In the genomic region with DNA sequence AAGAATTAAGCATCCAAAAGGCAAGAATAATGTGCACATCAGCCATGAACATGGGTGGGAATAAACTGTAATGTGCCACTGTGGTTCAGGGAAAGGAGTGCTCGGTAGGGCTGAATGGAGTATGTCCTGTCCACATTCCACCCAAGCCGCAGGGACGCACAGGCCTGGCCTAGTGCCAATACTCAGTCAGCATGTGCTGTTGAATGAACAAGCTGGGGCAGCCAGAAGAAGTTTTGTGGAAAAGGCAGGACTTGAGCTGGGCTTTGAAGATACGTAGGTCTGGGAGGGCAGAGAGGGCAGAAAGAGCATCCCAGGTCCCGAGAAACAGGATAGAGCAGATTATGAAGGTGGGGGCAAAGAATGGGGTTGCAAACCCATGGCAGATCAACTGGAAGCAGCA, we compare ENCODE assay signal across 12 cellular contexts.
A peak's percentile ranks its signal among the peaks of the same experiment; 100 is the strongest.
DNase-seq lines count a peak whose midpoint lies in the region; ATAC-seq, FAIRE-seq and TF ChIP-seq lines count a peak whose summit lies in the region.
"Had no signal": no experiment of that assay in that cellular context is flagged by ENCODE, and none has a peak within 500 bp of the region (broad histone marks: within the 10 kb centered on the region; RNA-seq: fewer than 3 reads in every experiment).

No MANE protein-coding gene starts in this region.

- peak; percentile 86 for DNase-seq in astrocyte (ENCODE audit: low read depth)
- DNase-seq in hepatic stellate cell (ENCODE audit: low spot score), result peak; percentile 46
- peak; percentile 54 for DNase-seq in testis
- DNase-seq in stimulated activated CD8-positive, alpha-beta memory T cell treated with anti-CD3 and anti-CD28 coated beads, Interleukin-4, amount 100 ng/mL, for 48 hours, result no peak
- DNase-seq in HEK293T (ENCODE audit: extremely low spot score), result no peak
- no peak for DNase-seq in GOT3 (lab: John Stamatoyannopoulos, UW)
- DNase-seq: stimulated activated naive CD4-positive, alpha-beta T cell had no signal

- no peak for TF ChIP-seq POLR2A in testis (IDR thresholded peaks at IDR 0.05)

- no peaks in the 10 kb centered on the region for H3K9me3 ChIP-seq in astrocyte (ENCODE audit: insufficient read depth, low read depth, low read length)
- no peaks in the 10 kb centered on the region for H3K9me3 ChIP-seq in testis

- H3K4me3 ChIP-seq in astrocyte (ENCODE audit: insufficient read depth, low read depth, low read length), result no peak overlapping the region
- H3K4me3 ChIP-seq in testis, result no peak overlapping the region
- H3K4me3 ChIP-seq: SK-N-MC had no signal

- peaks cover 2% of the 10 kb centered on the region for H3K4me1 Mint-ChIP-seq in astrocyte (ENCODE audit: low read depth, unreplicated experiment)

- peak; percentile 63 for FAIRE-seq in astrocyte (lab: Jason Lieb, UNC)
- FAIRE-seq: GM18507 had no signal

- peaks cover 2% of the 10 kb centered on the region for H3K36me3 Mint-ChIP-seq in astrocyte (ENCODE audit: low read depth, unreplicated experiment)

- H4K20me1 ChIP-seq in astrocyte (ENCODE audit: insufficient read depth, low read length), result no peaks in the 10 kb centered on the region

- H3K27ac ChIP-seq in astrocyte (ENCODE audit: low read depth, low read length) (peak overlapping the region; percentile 20), testis (no peak overlapping the region)

- no peak overlapping the region for H3K4me3 Mint-ChIP-seq in astrocyte (ENCODE audit: unreplicated experiment)
- H3K4me3 Mint-ChIP-seq: nephron had no signal

- no peaks in the 10 kb centered on the region for H3K36me3 ChIP-seq in astrocyte (ENCODE audit: insufficient read depth, low read length)
- no peaks in the 10 kb centered on the region for H3K36me3 ChIP-seq in testis (ENCODE audit: low read depth, missing control alignments)

- intact Hi-C loops in testis (cut with DNase I; ENCODE audit: low total_unique reads), result no loop called here

- H3K4me2 ChIP-seq in astrocyte (ENCODE audit: low read length), result peak overlapping the region; percentile 40

- no peaks in the 10 kb centered on the region for H3K79me2 ChIP-seq in astrocyte (ENCODE audit: insufficient read depth, low read length)

- TF ChIP-seq CTCF in astrocyte (IDR thresholded peaks at IDR 0.05; ENCODE audit: insufficient read depth, low read depth, low read length) (no peak), testis (IDR thresholded peaks at IDR 0.05) (no peak)

- 52 to 54% methylated on average over 5 of the region's 5 CpGs for WGBS in testis, 2 donors

- TF ChIP-seq EP300 in Ishikawa (IDR thresholded peaks at IDR 0.05; ENCODE audit: borderline replicate concordance), result no peak

- peak overlapping the region; percentile 22 for H3K9ac ChIP-seq in astrocyte (ENCODE audit: low read length)

- CTCF ChIA-PET in HEK293T (lab: Yijun Ruan, JAX), result interaction anchor here (0.6 kb wide), 1 partner anchor 41 kb away, joined by 4 read pairs; no protein-coding TSS in a partner anchor

- H3K4me1 ChIP-seq in astrocyte (ENCODE audit: insufficient read depth, low read length) (peaks cover 39% of the 10 kb centered on the region), testis (no peaks in the 10 kb centered on the region)

- no peaks in the 10 kb centered on the region for H3K27me3 ChIP-seq in astrocyte (ENCODE audit: insufficient read depth, low read length)
- H3K27me3 ChIP-seq in testis, result no peaks in the 10 kb centered on the region

- no peak overlapping the region for H2AFZ ChIP-seq in astrocyte (ENCODE audit: low read depth, low read length)

- POLR2A ChIA-PET in HEK293T (lab: Yijun Ruan, JAX), result no interaction called here

- no peak for ATAC-seq in HG02840 (IDR thresholded peaks at IDR 0.05; ENCODE audit: low FRiP score, unreplicated experiment)

- no peak overlapping the region for H3K27ac Mint-ChIP-seq in astrocyte (ENCODE audit: unreplicated experiment)

- H3K27me3 Mint-ChIP-seq in astrocyte (ENCODE audit: low read depth, unreplicated experiment), result peaks cover 12% of the 10 kb centered on the region

- peaks cover 2% of the 10 kb centered on the region for H3K9me3 Mint-ChIP-seq in astrocyte (ENCODE audit: unreplicated experiment)

- no peak for TF ChIP-seq RAD21 in Ishikawa (IDR thresholded peaks at IDR 0.05; ENCODE audit: low read depth)

TF ChIP-seq in Ishikawa, 13 proteins besides CTCF, POLR2A, EP300 and RAD21 (continues in another document):
- TF ChIP-seq TCF12 (IDR thresholded peaks at IDR 0.05; ENCODE audit: low read depth), result no peak
- TF ChIP-seq, protein P1, sequence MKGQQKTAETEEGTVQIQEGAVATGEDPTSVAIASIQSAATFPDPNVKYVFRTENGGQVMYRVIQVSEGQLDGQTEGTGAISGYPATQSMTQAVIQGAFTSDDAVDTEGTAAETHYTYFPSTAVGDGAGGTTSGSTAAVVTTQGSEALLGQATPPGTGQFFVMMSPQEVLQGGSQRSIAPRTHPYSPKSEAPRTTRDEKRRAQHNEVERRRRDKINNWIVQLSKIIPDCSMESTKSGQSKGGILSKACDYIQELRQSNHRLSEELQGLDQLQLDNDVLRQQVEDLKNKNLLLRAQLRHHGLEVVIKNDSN (IDR thresholded peaks at IDR 0.05), result no peak
- peak; percentile 75 for TF ChIP-seq TEAD4 (IDR thresholded peaks at IDR 0.05)
- TF ChIP-seq, protein P2, sequence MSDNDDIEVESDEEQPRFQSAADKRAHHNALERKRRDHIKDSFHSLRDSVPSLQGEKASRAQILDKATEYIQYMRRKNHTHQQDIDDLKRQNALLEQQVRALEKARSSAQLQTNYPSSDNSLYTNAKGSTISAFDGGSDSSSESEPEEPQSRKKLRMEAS (IDR thresholded peaks at IDR 0.05), result peak; percentile 44; the same call in 1 of the 2 replicates
- TF ChIP-seq NFIC (IDR thresholded peaks at IDR 0.05), result peak; percentile 92
- TF ChIP-seq CEBPB (IDR thresholded peaks at IDR 0.05), result no peak
- no peak for TF ChIP-seq CREB1 (IDR thresholded peaks at IDR 0.05; ENCODE audit: low read depth)
- no peak for TF ChIP-seq EGR1 (IDR thresholded peaks at IDR 0.05)
- TF ChIP-seq YY1 (IDR thresholded peaks at IDR 0.05; ENCODE audit: low read depth), result no peak
- TF ChIP-seq TAF1 (IDR thresholded peaks at IDR 0.05; ENCODE audit: low read depth), result no peak

TF ChIP-seq in HEK293T, 16 proteins besides CTCF, POLR2A, EP300 and RAD21:
- TF ChIP-seq LEF1 (IDR thresholded peaks at IDR 0.05; ENCODE audit: borderline replicate concordance), result no peak

Comparison
In these comparisons a context has a peak if more than half of its experiments do, and no peak if none do; other contexts are left out.
1. DNase-seq: peak in astrocyte (single experiment), hepatic stellate cell (single experiment) and testis (single experiment); none in stimulated activated CD8-positive, alpha-beta memory T cell treated with anti-CD3 and anti-CD28 coated beads, Interleukin-4, amount 100 ng/mL, for 48 hours (single experiment), HEK293T (single experiment) and GOT3 (single experiment).